28 cellular contexts compared by ENCODE assay signal in genomic region chr10:94481410-94481809, GRCh38.
"Had no signal": no experiment of that assay in that cellular context is flagged by ENCODE, and none has a peak within 500 bp of the region (broad histone marks: within the 10 kb centered on the region; RNA-seq: fewer than 3 reads in every experiment).

No MANE protein-coding gene starts in this region.

- H3K4me1 ChIP-seq: esophagus squamous epithelium had no signal

- H3K4me3 ChIP-seq: esophagus squamous epithelium had no signal

- DNase-seq: activated B cell treated with CpG ODN at 0.5 μM for 24 hours; activated CD4-positive, alpha-beta T cell treated with anti-CD3 and anti-CD28 coated beads for 48 hours; activated CD4-positive, alpha-beta T cell treated with anti-CD3 and anti-CD28 coated beads, Interleukin-2, amount 50 U/mL, for 1 hour; activated CD4-positive, alpha-beta T cell treated with anti-CD3 and anti-CD28 coated beads, Interleukin-2, amount 50 U/mL, for 48 hours; activated CD8-positive, alpha-beta memory T cell treated with anti-CD3 and anti-CD28 coated beads for 24 hours; activated CD8-positive, alpha-beta T cell treated with anti-CD3 and anti-CD28 coated beads for 36 hours; activated effector memory CD4-positive, alpha-beta T cell treated with Interleukin-2 at 50 U/mL for 16 hours; activated gamma-delta T cell treated with Interleukin-2 at 50 U/mL for 16 hours; activated naive CD4-positive, alpha-beta T cell treated with anti-CD3 and anti-CD28 coated beads, Interleukin-2, amount 50 U/mL, for 16 hours; activated naive CD4-positive, alpha-beta T cell treated with Interleukin-2 at 50 U/mL for 16 hours; activated T-cell treated with anti-CD3 and anti-CD28 coated beads, Interleukin-2, amount 50 U/mL, for 4 hours; amniotic stem cell; anterior cingulate cortex; brain microvascular endothelial cell; cortex of kidney; dermis blood vessel endothelial cell; effector CD4-positive, alpha-beta T cell; effector memory CD8-positive, alpha-beta T cell; esophagus squamous epithelium; head of caudate nucleus; T-helper 17 cell; T1000; WERI-Rb-1 had no signal

- H3K27ac ChIP-seq: brain microvascular endothelial cell, esophagus squamous epithelium, WERI-Rb-1 had no signal

- ATAC-seq: activated CD4-positive, CD25-positive, alpha-beta regulatory T cell treated with anti-CD3 and anti-CD28 coated beads, Interleukin-2, amount 50 U/mL, for 24 hours; activated CD8-positive, alpha-beta T cell treated with anti-CD3 and anti-CD28 coated beads for 36 hours; activated T-cell treated with anti-CD3 and anti-CD28 coated beads, Interleukin-2, amount 50 U/mL, for 4 hours; activated T-helper 17 cell treated with anti-CD3 and anti-CD28 coated beads, Interleukin-2, amount 50 U/mL, for 72 hours; effector memory CD8-positive, alpha-beta T cell; T-helper 17 cell had no signal

- H3K27me3 ChIP-seq: brain microvascular endothelial cell, esophagus squamous epithelium had no signal

- FAIRE-seq: astrocyte, bronchial epithelial cell, colon had no signal

- H3K36me3 ChIP-seq: brain microvascular endothelial cell had no signal
